2 cellular contexts compared by ENCODE assay signal in genomic region chr2:165369936-165370296, GRCh38.
TF ChIP-seq lines count a peak whose summit lies in the region.

No MANE protein-coding gene starts in this region.

TF ChIP-seq in GM23338, 12 proteins besides CTCF, POLR2A, EP300 and RAD21 (continued from another document):
- TF ChIP-seq, protein P1, sequence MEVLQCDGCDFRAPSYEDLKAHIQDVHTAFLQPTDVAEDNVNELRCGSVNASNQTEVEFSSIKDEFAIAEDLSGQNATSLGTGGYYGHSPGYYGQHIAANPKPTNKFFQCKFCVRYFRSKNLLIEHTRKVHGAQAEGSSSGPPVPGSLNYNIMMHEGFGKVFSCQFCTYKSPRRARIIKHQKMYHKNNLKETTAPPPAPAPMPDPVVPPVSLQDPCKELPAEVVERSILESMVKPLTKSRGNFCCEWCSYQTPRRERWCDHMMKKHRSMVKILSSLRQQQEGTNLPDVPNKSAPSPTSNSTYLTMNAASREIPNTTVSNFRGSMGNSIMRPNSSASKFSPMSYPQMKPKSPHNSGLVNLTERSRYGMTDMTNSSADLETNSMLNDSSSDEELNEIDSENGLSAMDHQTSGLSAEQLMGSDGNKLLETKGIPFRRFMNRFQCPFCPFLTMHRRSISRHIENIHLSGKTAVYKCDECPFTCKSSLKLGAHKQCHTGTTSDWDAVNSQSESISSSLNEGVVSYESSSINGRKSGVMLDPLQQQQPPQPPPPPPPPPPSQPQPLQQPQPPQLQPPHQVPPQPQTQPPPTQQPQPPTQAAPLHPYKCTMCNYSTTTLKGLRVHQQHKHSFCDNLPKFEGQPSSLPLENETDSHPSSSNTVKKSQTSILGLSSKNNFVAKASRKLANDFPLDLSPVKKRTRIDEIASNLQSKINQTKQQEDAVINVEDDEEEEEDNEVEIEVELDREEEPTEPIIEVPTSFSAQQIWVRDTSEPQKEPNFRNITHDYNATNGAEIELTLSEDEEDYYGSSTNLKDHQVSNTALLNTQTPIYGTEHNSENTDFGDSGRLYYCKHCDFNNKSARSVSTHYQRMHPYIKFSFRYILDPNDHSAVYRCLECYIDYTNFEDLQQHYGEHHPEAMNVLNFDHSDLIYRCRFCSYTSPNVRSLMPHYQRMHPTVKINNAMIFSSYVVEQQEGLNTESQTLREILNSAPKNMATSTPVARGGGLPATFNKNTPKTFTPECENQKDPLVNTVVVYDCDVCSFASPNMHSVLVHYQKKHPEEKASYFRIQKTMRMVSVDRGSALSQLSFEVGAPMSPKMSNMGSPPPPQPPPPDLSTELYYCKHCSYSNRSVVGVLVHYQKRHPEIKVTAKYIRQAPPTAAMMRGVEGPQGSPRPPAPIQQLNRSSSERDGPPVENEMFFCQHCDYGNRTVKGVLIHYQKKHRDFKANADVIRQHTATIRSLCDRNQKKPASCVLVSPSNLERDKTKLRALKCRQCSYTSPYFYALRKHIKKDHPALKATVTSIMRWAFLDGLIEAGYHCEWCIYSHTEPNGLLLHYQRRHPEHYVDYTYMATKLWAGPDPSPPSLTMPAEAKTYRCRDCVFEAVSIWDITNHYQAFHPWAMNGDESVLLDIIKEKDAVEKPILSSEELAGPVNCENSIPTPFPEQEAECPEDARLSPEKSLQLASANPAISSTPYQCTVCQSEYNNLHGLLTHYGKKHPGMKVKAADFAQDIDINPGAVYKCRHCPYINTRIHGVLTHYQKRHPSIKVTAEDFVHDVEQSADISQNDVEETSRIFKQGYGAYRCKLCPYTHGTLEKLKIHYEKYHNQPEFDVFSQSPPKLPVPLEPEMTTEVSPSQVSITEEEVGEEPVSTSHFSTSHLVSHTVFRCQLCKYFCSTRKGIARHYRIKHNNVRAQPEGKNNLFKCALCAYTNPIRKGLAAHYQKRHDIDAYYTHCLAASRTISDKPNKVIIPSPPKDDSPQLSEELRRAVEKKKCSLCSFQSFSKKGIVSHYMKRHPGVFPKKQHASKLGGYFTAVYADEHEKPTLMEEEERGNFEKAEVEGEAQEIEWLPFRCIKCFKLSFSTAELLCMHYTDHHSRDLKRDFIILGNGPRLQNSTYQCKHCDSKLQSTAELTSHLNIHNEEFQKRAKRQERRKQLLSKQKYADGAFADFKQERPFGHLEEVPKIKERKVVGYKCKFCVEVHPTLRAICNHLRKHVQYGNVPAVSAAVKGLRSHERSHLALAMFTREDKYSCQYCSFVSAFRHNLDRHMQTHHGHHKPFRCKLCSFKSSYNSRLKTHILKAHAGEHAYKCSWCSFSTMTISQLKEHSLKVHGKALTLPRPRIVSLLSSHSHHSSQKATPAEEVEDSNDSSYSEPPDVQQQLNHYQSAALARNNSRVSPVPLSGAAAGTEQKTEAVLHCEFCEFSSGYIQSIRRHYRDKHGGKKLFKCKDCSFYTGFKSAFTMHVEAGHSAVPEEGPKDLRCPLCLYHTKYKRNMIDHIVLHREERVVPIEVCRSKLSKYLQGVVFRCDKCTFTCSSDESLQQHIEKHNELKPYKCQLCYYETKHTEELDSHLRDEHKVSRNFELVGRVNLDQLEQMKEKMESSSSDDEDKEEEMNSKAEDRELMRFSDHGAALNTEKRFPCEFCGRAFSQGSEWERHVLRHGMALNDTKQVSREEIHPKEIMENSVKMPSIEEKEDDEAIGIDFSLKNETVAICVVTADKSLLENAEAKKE (CRISPR knock-in tag; IDR thresholded peaks at IDR 0.05), result no peak
- TF ChIP-seq, protein P2, sequence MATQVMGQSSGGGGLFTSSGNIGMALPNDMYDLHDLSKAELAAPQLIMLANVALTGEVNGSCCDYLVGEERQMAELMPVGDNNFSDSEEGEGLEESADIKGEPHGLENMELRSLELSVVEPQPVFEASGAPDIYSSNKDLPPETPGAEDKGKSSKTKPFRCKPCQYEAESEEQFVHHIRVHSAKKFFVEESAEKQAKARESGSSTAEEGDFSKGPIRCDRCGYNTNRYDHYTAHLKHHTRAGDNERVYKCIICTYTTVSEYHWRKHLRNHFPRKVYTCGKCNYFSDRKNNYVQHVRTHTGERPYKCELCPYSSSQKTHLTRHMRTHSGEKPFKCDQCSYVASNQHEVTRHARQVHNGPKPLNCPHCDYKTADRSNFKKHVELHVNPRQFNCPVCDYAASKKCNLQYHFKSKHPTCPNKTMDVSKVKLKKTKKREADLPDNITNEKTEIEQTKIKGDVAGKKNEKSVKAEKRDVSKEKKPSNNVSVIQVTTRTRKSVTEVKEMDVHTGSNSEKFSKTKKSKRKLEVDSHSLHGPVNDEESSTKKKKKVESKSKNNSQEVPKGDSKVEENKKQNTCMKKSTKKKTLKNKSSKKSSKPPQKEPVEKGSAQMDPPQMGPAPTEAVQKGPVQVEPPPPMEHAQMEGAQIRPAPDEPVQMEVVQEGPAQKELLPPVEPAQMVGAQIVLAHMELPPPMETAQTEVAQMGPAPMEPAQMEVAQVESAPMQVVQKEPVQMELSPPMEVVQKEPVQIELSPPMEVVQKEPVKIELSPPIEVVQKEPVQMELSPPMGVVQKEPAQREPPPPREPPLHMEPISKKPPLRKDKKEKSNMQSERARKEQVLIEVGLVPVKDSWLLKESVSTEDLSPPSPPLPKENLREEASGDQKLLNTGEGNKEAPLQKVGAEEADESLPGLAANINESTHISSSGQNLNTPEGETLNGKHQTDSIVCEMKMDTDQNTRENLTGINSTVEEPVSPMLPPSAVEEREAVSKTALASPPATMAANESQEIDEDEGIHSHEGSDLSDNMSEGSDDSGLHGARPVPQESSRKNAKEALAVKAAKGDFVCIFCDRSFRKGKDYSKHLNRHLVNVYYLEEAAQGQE (IDR thresholded peaks at IDR 0.05; ENCODE audit: unreplicated experiment), result no peak
- TF ChIP-seq STAT1 (IDR thresholded peaks at IDR 0.05; ENCODE audit: unreplicated experiment) (no peak), CREB1 (CRISPR knock-in tag; IDR thresholded peaks at IDR 0.05; ENCODE audit: low read depth) (no peak), ZNF331 (CRISPR knock-in tag; IDR thresholded peaks at IDR 0.05; ENCODE audit: low read depth) (no peak), EZH2phosphoT487 (IDR thresholded peaks at IDR 0.05; ENCODE audit: unreplicated experiment) (no peak)

TF ChIP-seq in WTC11, 78 proteins besides CTCF, POLR2A, EP300 and RAD21 (continued from another document):
- TF ChIP-seq ZNF532 (CRISPR knock-in tag; IDR thresholded peaks at IDR 0.05; ENCODE audit: borderline replicate concordance) (no peak), PRRX2 (CRISPR knock-in tag; IDR thresholded peaks at IDR 0.05) (no peak), PRDM15 (CRISPR knock-in tag; IDR thresholded peaks at IDR 0.05) (no peak), ZNF263 (CRISPR knock-in tag; IDR thresholded peaks at IDR 0.05; ENCODE audit: low read depth) (no peak)
